ENCODE assay signal across 8 cellular contexts in the genomic region with DNA sequence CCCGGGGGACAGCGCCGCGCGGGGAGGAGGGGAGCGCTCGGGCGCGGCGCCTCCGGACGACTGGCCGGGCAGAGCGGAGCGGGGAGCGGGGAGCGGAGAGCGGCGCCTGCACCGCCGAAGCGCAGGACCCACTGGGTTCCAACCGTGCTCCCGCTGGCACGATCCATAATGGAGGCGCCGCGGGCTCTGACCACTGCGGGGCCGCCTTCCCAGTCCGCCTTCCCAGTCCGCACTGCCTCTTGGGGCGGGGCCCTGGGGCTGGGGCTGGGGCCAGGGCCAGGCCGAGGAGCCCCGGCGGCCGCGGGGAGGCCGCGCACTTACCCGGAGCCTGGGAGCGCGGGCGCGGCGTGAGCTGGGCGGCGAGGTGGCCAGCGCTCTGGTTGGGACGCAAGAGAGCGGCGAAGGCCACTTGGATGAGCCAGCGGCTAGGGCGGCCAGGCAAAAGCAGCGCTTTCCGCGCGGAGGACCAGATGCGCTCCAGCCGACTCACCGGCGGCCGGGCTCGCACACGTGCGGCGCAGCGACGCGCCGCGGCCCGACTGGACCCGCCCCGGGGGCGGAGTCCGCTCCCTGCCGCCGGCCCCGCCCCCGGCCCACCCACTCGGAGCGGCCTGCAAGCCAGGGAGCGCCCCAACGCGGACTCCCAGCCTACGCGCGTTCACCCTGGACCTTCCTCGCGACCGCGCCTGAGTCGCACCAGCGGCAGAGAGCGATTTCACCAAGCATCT. TPM values are rescaled to one million over a fixed set of nuclear protein-coding genes. Genes with fewer than 3 reads are reported as not detected.
DNase-seq lines count a peak whose midpoint lies in the region; TF ChIP-seq lines count a peak whose summit lies in the region.

A gene with protein sequence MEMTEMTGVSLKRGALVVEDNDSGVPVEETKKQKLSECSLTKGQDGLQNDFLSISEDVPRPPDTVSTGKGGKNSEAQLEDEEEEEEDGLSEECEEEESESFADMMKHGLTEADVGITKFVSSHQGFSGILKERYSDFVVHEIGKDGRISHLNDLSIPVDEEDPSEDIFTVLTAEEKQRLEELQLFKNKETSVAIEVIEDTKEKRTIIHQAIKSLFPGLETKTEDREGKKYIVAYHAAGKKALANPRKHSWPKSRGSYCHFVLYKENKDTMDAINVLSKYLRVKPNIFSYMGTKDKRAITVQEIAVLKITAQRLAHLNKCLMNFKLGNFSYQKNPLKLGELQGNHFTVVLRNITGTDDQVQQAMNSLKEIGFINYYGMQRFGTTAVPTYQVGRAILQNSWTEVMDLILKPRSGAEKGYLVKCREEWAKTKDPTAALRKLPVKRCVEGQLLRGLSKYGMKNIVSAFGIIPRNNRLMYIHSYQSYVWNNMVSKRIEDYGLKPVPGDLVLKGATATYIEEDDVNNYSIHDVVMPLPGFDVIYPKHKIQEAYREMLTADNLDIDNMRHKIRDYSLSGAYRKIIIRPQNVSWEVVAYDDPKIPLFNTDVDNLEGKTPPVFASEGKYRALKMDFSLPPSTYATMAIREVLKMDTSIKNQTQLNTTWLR (minus strand): TSS at position 541 of the 728 bp plus-strand sequence. CDS start 13,759 bp downstream, outside the sequence.

- no peaks in the 10 kb centered on the region for H3K27me3 ChIP-seq in neuron (ENCODE audit: insufficient read depth, low read length)

- peaks cover 8% of the 10 kb centered on the region for H3K36me3 ChIP-seq in neuron (ENCODE audit: insufficient read depth, low read length)

- peak within 1 kb of the TSS; percentile 88 to 91 for H3K4me3 ChIP-seq in foreskin fibroblast (ENCODE audit: low read depth in 1 of 2, low read length in 2 of 2)
- H3K4me3 ChIP-seq in neuron (ENCODE audit: low read length) = peak within 1 kb of the TSS; percentile 59

- peaks cover 2% of the 10 kb centered on the region for H3K9me3 ChIP-seq in neuron (ENCODE audit: low read length)

- DNase-seq in ELF-1 (ENCODE audit: low read depth, low spot score) = peak; percentile 89
- DNase-seq in H4 (ENCODE audit: low spot score) = peak; percentile 79
- peak; percentile 96 for DNase-seq in LoVo (ENCODE audit: low spot score)
- peak; percentile 78 for DNase-seq in activated gamma-delta T cell treated with Interleukin-2 at 50 U/mL for 16 hours
- DNase-seq in foreskin fibroblast = peak; percentile 93 to 98
- DNase-seq in stromal cell of bone marrow (ENCODE audit: low read depth) = peak; percentile 82

- H3K4me1 ChIP-seq in neuron (ENCODE audit: insufficient read depth, low read length) = peaks cover 8% of the 10 kb centered on the region

- peak; percentile 98 for TF ChIP-seq POLR2A in Raji (IDR thresholded peaks at IDR 0.05; ENCODE audit: insufficient read depth, low read depth, low read length)

- no peak for TF ChIP-seq CTCF in foreskin fibroblast (IDR thresholded peaks at IDR 0.05; ENCODE audit: low read depth, low read length)

- peak within 1 kb of the TSS; percentile 92 for H2AFZ ChIP-seq in neuron (ENCODE audit: low read depth, low read length)

RNA-seq across cellular contexts. Expression of the gene that starts here (rescaled TPM):
- total RNA-seq in H4 (2014; rRNA removed; shearing (Covaris generic)) = 16.1 and 25.3 TPM in 2 replicates

Comparison
In these comparisons a context has a peak if more than half of its experiments do, and no peak if none do; other contexts are left out.
1. Peak in every context shown above with its lines: DNase-seq and H3K4me3 ChIP-seq.